In genomic region chr3:191066669-191067068, GRCh38 we compare ENCODE assay signal across 1 cellular context.
TF ChIP-seq lines count a peak whose summit lies in the region.

No MANE protein-coding gene starts in this region.

TF ChIP-seq in IMR-90, 13 proteins besides CTCF, POLR2A, EP300 and RAD21:
- TF ChIP-seq NFE2L2 (IDR thresholded peaks at IDR 0.05; ENCODE audit: low read depth, low read length) (no peak), RCOR1 (IDR thresholded peaks at IDR 0.05; ENCODE audit: insufficient replicate concordance, low read length) (no peak), RFX5 (IDR thresholded peaks at IDR 0.05; ENCODE audit: low read depth, low read length) (no peak), SMC3 (IDR thresholded peaks at IDR 0.05; ENCODE audit: low read depth, low read length) (no peak), FOS (IDR thresholded peaks at IDR 0.05; ENCODE audit: low read depth, low read length) (peak; percentile 86), MAFK (IDR thresholded peaks at IDR 0.05; ENCODE audit: low read depth, low read length) (no peak)
